ENCODE assay signal across 1 cellular context in the genomic region with DNA sequence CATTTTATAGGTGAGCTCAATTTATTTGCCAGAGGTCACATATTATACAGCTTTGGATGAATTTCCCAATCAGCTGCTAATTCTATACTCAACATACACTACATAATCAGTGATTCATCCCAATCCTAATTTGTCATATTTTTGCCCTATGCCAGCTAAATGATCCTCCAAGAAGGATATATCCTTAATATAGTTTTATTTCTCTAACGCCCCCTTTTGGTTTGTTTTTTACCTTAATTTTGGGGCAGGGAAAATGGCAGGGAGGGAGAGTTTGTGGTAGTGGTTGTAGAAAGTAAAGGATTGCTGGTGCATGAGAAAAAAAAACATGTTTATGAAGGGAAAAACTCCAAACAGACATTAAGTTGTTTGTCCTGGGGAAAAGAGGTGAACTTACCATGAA.
TF ChIP-seq lines count a peak whose summit lies in the region.

No MANE protein-coding gene starts in this region.

TF ChIP-seq in K562, 482 proteins besides CTCF, POLR2A, EP300 and RAD21:
- TF ChIP-seq, protein P1, sequence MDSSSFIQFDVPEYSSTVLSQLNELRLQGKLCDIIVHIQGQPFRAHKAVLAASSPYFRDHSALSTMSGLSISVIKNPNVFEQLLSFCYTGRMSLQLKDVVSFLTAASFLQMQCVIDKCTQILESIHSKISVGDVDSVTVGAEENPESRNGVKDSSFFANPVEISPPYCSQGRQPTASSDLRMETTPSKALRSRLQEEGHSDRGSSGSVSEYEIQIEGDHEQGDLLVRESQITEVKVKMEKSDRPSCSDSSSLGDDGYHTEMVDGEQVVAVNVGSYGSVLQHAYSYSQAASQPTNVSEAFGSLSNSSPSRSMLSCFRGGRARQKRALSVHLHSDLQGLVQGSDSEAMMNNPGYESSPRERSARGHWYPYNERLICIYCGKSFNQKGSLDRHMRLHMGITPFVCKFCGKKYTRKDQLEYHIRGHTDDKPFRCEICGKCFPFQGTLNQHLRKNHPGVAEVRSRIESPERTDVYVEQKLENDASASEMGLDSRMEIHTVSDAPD (CRISPR knock-in tag; IDR thresholded peaks at IDR 0.05), result no peak
- TF ChIP-seq, protein P2, sequence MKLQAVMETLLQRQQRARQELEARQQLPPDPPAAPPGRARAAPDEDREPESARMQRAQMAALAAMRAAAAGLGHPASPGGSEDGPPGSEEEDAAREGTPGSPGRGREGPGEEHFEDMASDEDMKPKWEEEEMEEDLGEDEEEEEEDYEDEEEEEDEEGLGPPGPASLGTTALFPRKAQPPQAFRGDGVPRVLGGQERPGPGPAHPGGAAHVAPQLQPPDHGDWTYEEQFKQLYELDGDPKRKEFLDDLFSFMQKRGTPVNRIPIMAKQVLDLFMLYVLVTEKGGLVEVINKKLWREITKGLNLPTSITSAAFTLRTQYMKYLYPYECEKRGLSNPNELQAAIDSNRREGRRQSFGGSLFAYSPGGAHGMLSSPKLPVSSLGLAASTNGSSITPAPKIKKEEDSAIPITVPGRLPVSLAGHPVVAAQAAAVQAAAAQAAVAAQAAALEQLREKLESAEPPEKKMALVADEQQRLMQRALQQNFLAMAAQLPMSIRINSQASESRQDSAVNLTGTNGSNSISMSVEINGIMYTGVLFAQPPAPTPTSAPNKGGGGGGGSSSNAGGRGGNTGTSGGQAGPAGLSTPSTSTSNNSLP (IDR thresholded peaks at IDR 0.05; ENCODE audit: borderline replicate concordance, low read depth, low read length), result peak; percentile 94
- TF ChIP-seq, protein P3, sequence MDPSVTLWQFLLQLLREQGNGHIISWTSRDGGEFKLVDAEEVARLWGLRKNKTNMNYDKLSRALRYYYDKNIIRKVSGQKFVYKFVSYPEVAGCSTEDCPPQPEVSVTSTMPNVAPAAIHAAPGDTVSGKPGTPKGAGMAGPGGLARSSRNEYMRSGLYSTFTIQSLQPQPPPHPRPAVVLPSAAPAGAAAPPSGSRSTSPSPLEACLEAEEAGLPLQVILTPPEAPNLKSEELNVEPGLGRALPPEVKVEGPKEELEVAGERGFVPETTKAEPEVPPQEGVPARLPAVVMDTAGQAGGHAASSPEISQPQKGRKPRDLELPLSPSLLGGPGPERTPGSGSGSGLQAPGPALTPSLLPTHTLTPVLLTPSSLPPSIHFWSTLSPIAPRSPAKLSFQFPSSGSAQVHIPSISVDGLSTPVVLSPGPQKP (CRISPR knock-in tag; IDR thresholded peaks at IDR 0.05), result no peak
- TF ChIP-seq SMAD2 (IDR thresholded peaks at IDR 0.05; ENCODE audit: low read depth, low read length), result no peak
- 0 out of 2 replicates have a peak, but pooled peaks have one; percentile 0 for TF ChIP-seq HDAC2 (IDR thresholded peaks at IDR 0.05)
- no peak for TF ChIP-seq HDGF (IDR thresholded peaks at IDR 0.05)
- no peak for TF ChIP-seq BRCA1 (IDR thresholded peaks at IDR 0.05)
- TF ChIP-seq BRCA1 (CRISPR knock-in tag; IDR thresholded peaks at IDR 0.05), result no peak
- no peak for TF ChIP-seq ILK (tag; IDR thresholded peaks at IDR 0.05; ENCODE audit: borderline replicate concordance, low read depth)
- no peak for TF ChIP-seq ZNF583 (CRISPR knock-in tag; IDR thresholded peaks at IDR 0.05)
- TF ChIP-seq NEUROD1 (IDR thresholded peaks at IDR 0.05; ENCODE audit: borderline replicate concordance, low read depth, low read length, partially characterized antibody), result no peak
- TF ChIP-seq POLR2H (tag; IDR thresholded peaks at IDR 0.05; ENCODE audit: low read depth), result 0 out of 2 replicates have a peak, but pooled peaks have one; percentile 8
- no peak for TF ChIP-seq NONO (IDR thresholded peaks at IDR 0.05; ENCODE audit: low read depth in 2 of 2, low read length in 1 of 2)
- TF ChIP-seq SRSF3 (IDR thresholded peaks at IDR 0.05; ENCODE audit: insufficient read depth, low read length), result no peak
- no peak for TF ChIP-seq PCBP2 (IDR thresholded peaks at IDR 0.05; ENCODE audit: low read depth, low read length, poor library complexity, severe bottlenecking)
- TF ChIP-seq ZNF384 (IDR thresholded peaks at IDR 0.05; ENCODE audit: low read depth, low read length), result no peak
- TF ChIP-seq LCOR (CRISPR knock-in tag; IDR thresholded peaks at IDR 0.05), result no peak
TF ChIP-seq in K562: peak in this region for 3.
